Comparison of ENCODE assay signal across 15 cellular contexts in the genomic region with DNA sequence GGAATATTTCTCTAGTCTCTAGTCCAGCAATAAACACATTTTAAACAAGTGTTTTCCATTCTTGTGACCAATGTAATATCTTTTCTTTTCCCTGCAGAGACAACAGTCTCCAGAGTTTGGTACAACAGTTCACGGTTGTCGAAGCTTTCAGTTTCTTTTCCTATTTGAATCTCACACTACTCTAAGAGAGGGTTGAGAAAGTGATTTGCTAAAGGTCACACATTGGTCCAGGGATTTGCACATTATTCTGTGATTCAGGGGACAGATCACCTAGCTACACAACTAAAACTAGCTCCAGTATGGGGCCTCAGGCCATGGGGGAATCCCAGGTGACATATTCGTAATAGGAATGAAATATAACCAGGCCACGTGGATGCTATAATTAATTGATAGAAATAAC. TPM values are rescaled to one million over a fixed set of nuclear protein-coding genes. Genes with fewer than 3 reads are reported as not detected.
DNase-seq lines count a peak whose midpoint lies in the region; ATAC-seq and TF ChIP-seq lines count a peak whose summit lies in the region.
"Had no signal": no experiment of that assay in that cellular context is flagged by ENCODE, and none has a peak within 500 bp of the region (broad histone marks: within the 10 kb centered on the region; RNA-seq: fewer than 3 reads in every experiment).

No MANE protein-coding gene starts in this region.

- H3K9me3 ChIP-seq in lower lobe of right lung (peaks cover 15% of the 10 kb centered on the region), MG63 (peaks cover 12% of the 10 kb centered on the region)
- H3K9me3 ChIP-seq: HAP-1 had no signal

- ATAC-seq in GM18858 (IDR thresholded peaks at IDR 0.05; ENCODE audit: unreplicated experiment): peak; percentile 53
- ATAC-seq in GM21526 (IDR thresholded peaks at IDR 0.05; ENCODE audit: low FRiP score, unreplicated experiment): peak; percentile 54
- ATAC-seq in HG03095 (IDR thresholded peaks at IDR 0.05; ENCODE audit: unreplicated experiment): peak; percentile 57
- no peak for ATAC-seq in activated B cell treated with CpG ODN at 0.5 μM for 24 hours (ENCODE audit: low read depth)
- ATAC-seq in lower lobe of right lung: no peak
- ATAC-seq: naive thymus-derived CD4-positive, alpha-beta T cell had no signal

- intact Hi-C loops in activated B cell treated with CpG ODN at 0.5 μM for 24 hours (cut with micrococcal nuclease): no loop called here
- intact Hi-C loops in posterior vena cava (cut with DNase I): no loop called here
- intact Hi-C loops in lower lobe of right lung (cut with DNase I): no loop called here

- H3K9me3 Mint-ChIP-seq in activated B cell treated with CpG ODN at 0.5 μM for 24 hours: no peaks in the 10 kb centered on the region

- no peaks in the 10 kb centered on the region for H3K36me3 ChIP-seq in lower lobe of right lung
- H3K36me3 ChIP-seq in MG63: no peaks in the 10 kb centered on the region
- H3K36me3 ChIP-seq: HAP-1 had no signal

- H3K36me3 Mint-ChIP-seq in activated B cell treated with CpG ODN at 0.5 μM for 24 hours (ENCODE audit: low read depth): no peaks in the 10 kb centered on the region
- H3K36me3 Mint-ChIP-seq: naive thymus-derived CD4-positive, alpha-beta T cell had no signal

- H3K4me3 ChIP-seq in lower lobe of right lung (no peak overlapping the region), MG63 (no peak overlapping the region)
- H3K4me3 ChIP-seq: HAP-1 had no signal

- H3K27me3 Mint-ChIP-seq in activated B cell treated with CpG ODN at 0.5 μM for 24 hours: no peaks in the 10 kb centered on the region

- CTCF ChIA-PET in activated B cell treated with CpG ODN at 0.5 μM for 24 hours (lab: Charles Lee): interaction anchor here (2.2 kb wide), 1 partner anchor 353 kb away, joined by 8 read pairs; no protein-coding TSS in a partner anchor

- H3K27ac ChIP-seq in lower lobe of right lung: no peak overlapping the region

- peaks cover 31% of the 10 kb centered on the region for H3K4me1 Mint-ChIP-seq in activated B cell treated with CpG ODN at 0.5 μM for 24 hours
- H3K4me1 Mint-ChIP-seq: naive thymus-derived CD4-positive, alpha-beta T cell had no signal

- no peaks in the 10 kb centered on the region for H3K4me1 ChIP-seq in lower lobe of right lung
- H3K4me1 ChIP-seq: HAP-1 had no signal

- H3K27ac Mint-ChIP-seq in activated B cell treated with CpG ODN at 0.5 μM for 24 hours: peak overlapping the region; percentile 55
- H3K27ac Mint-ChIP-seq: naive thymus-derived CD4-positive, alpha-beta T cell had no signal

- POLR2A ChIA-PET in activated B cell treated with CpG ODN at 0.5 μM for 24 hours (lab: Charles Lee): interaction anchor here (0.8 to 1.3 kb wide), 2 partner anchors 9 to 35 kb away, joined by 3 to 4 read pairs; no protein-coding TSS in a partner anchor

- H3K27me3 ChIP-seq in lower lobe of right lung (ENCODE audit: low read depth): no peaks in the 10 kb centered on the region
- no peaks in the 10 kb centered on the region; the same call in 1 of the 2 replicates for H3K27me3 ChIP-seq in MG63

- no peak for TF ChIP-seq CTCF in activated B cell treated with CpG ODN at 0.5 μM for 24 hours (IDR thresholded peaks at IDR 0.05)
- TF ChIP-seq CTCF in lower lobe of right lung (IDR thresholded peaks at IDR 0.05): no peak

- no peak for DNase-seq in activated B cell treated with CpG ODN at 0.5 μM for 24 hours
- no peak for DNase-seq in activated CD4-positive, alpha-beta T cell treated with anti-CD3 and anti-CD28 coated beads for 1 hour
- no peak for DNase-seq in posterior vena cava (ENCODE audit: low spot score)
- no peak for DNase-seq in lower lobe of right lung
- DNase-seq in MG63: no peak
- DNase-seq: aorta; foreskin melanocyte; KG1; naive thymus-derived CD4-positive, alpha-beta T cell; NCI-H2107; RPMI8226 had no signal

- H3K4me3 Mint-ChIP-seq in activated B cell treated with CpG ODN at 0.5 μM for 24 hours: peak overlapping the region; percentile 30
- H3K4me3 Mint-ChIP-seq: naive thymus-derived CD4-positive, alpha-beta T cell had no signal

RNA-seq across cellular contexts. Expression of gene KIAA1549L, which starts 13.7 kb away (rescaled TPM):
- total RNA-seq in activated B cell treated with CpG ODN at 0.5 μM for 24 hours (0.09 TPM in 1 of 2 replicates, not detected in the other), posterior vena cava (under 1 TPM; 0.43 to 0.69 TPM), lower lobe of right lung (0.18 TPM)
- total RNA-seq in MG63 (2014; rRNA removed; shearing (Covaris generic); ENCODE audit: low replicate concordance): 0.16 and 0.42 TPM in 2 replicates
- total RNA-seq: naive thymus-derived CD4-positive, alpha-beta T cell had no signal

Comparison
In these comparisons a context has a peak if more than half of its experiments do, and no peak if none do; other contexts are left out.
1. ATAC-seq: peak in GM18858 (single experiment), GM21526 (single experiment) and HG03095 (single experiment); none in activated B cell treated with CpG ODN at 0.5 μM for 24 hours (single experiment) and lower lobe of right lung (0 of 2).